In the genomic region with DNA sequence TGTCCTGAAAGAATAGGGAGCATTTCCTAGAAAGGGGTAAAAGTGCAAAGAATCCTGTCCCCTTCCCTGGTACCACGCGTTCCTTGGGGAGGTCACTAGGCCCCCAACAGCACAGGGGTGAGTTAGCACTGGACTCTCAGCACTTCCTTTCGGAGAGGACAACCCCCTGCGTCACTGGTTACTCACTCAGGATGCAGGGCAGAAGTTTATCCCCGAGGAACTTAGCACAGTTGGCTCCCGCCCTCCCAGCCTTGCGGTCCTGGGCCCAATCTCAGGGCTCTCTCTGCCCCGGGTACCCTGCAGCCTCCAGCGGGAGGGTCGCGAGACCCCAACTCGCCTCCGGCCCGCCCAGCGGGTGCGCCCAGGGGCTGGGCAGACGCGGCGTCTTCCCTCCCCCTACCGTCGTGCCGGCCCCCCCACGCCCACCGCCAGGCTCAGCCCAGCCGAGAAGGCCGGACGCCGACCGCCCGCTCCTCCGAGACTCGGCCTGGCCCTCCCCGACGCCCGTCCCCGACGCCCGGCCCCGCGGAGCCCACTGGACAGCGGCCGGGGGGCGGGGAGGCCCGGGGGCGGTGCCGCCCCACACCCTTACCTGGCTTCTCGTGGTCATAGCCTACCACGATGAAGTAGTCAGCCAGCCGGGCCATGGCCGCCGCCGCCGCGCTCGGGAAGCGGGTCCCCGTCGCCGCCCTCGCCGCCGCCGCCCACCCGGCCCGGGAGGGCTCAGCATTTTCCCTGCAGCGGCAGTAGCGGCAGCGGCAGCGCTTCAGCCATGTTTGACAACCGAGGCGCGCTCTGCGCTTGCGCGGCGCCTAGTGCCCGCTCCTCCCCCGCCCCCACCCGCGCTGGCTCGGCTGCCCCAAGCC, we compare ENCODE assay signal across 1 cellular context.
TF ChIP-seq lines count a peak whose summit lies in the region.

A gene (minus strand): TSS at position 797 of the 866 bp plus-strand sequence. CDS start 150 bp downstream, at position 647.

TF ChIP-seq in K562, 482 proteins besides CTCF, POLR2A, EP300 and RAD21 (continued from another document and continues in another):
- TF ChIP-seq, protein P1, sequence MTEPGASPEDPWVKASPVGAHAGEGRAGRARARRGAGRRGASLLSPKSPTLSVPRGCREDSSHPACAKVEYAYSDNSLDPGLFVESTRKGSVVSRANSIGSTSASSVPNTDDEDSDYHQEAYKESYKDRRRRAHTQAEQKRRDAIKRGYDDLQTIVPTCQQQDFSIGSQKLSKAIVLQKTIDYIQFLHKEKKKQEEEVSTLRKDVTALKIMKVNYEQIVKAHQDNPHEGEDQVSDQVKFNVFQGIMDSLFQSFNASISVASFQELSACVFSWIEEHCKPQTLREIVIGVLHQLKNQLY (CRISPR knock-in tag; conservative IDR thresholded peaks at IDR 0.05) = no peak
- no peak for TF ChIP-seq FOXM1 (IDR thresholded peaks at IDR 0.05; ENCODE audit: low read depth)
- no peak for TF ChIP-seq FOXM1 (CRISPR knock-in tag; IDR thresholded peaks at IDR 0.05; ENCODE audit: low read depth)
- TF ChIP-seq ZNF707 (CRISPR knock-in tag; conservative IDR thresholded peaks at IDR 0.05) = no peak
- no peak for TF ChIP-seq POLR2AphosphoS2 (IDR thresholded peaks at IDR 0.05; ENCODE audit: low read length)
- TF ChIP-seq, protein P2, sequence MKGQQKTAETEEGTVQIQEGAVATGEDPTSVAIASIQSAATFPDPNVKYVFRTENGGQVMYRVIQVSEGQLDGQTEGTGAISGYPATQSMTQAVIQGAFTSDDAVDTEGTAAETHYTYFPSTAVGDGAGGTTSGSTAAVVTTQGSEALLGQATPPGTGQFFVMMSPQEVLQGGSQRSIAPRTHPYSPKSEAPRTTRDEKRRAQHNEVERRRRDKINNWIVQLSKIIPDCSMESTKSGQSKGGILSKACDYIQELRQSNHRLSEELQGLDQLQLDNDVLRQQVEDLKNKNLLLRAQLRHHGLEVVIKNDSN (CRISPR knock-in tag; IDR thresholded peaks at IDR 0.05) = no peak
- no peak for TF ChIP-seq BRF1 (IDR thresholded peaks at IDR 0.05; ENCODE audit: borderline replicate concordance, extremely low read depth, insufficient read length)
- no peak for TF ChIP-seq SREBF1 (IDR thresholded peaks at IDR 0.05; ENCODE audit: borderline replicate concordance, low read depth, low read length)
- no peak for TF ChIP-seq ZNF140 (CRISPR knock-in tag; IDR thresholded peaks at IDR 0.05)
- TF ChIP-seq ZNF311 (CRISPR knock-in tag; IDR thresholded peaks at IDR 0.05) = no peak
- TF ChIP-seq, protein P3, sequence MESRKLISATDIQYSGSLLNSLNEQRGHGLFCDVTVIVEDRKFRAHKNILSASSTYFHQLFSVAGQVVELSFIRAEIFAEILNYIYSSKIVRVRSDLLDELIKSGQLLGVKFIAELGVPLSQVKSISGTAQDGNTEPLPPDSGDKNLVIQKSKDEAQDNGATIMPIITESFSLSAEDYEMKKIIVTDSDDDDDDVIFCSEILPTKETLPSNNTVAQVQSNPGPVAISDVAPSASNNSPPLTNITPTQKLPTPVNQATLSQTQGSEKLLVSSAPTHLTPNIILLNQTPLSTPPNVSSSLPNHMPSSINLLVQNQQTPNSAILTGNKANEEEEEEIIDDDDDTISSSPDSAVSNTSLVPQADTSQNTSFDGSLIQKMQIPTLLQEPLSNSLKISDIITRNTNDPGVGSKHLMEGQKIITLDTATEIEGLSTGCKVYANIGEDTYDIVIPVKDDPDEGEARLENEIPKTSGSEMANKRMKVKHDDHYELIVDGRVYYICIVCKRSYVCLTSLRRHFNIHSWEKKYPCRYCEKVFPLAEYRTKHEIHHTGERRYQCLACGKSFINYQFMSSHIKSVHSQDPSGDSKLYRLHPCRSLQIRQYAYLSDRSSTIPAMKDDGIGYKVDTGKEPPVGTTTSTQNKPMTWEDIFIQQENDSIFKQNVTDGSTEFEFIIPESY (CRISPR knock-in tag; IDR thresholded peaks at IDR 0.05) = no peak
- no peak for TF ChIP-seq ZNF57 (CRISPR knock-in tag; IDR thresholded peaks at IDR 0.05)
- TF ChIP-seq ZNF699 (CRISPR knock-in tag; IDR thresholded peaks at IDR 0.05; ENCODE audit: insufficient replicate concordance) = no peak
- TF ChIP-seq ZBTB1 (CRISPR knock-in tag; IDR thresholded peaks at IDR 0.05; ENCODE audit: borderline replicate concordance, low read depth) = peak; percentile 22; the same call in 1 of the 2 replicates
- TF ChIP-seq, protein P4, sequence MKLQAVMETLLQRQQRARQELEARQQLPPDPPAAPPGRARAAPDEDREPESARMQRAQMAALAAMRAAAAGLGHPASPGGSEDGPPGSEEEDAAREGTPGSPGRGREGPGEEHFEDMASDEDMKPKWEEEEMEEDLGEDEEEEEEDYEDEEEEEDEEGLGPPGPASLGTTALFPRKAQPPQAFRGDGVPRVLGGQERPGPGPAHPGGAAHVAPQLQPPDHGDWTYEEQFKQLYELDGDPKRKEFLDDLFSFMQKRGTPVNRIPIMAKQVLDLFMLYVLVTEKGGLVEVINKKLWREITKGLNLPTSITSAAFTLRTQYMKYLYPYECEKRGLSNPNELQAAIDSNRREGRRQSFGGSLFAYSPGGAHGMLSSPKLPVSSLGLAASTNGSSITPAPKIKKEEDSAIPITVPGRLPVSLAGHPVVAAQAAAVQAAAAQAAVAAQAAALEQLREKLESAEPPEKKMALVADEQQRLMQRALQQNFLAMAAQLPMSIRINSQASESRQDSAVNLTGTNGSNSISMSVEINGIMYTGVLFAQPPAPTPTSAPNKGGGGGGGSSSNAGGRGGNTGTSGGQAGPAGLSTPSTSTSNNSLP (IDR thresholded peaks at IDR 0.05; ENCODE audit: borderline replicate concordance, low read depth, low read length) = no peak
- TF ChIP-seq, protein P5, sequence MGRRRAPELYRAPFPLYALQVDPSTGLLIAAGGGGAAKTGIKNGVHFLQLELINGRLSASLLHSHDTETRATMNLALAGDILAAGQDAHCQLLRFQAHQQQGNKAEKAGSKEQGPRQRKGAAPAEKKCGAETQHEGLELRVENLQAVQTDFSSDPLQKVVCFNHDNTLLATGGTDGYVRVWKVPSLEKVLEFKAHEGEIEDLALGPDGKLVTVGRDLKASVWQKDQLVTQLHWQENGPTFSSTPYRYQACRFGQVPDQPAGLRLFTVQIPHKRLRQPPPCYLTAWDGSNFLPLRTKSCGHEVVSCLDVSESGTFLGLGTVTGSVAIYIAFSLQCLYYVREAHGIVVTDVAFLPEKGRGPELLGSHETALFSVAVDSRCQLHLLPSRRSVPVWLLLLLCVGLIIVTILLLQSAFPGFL (CRISPR knock-in tag; IDR thresholded peaks at IDR 0.05) = no peak
- no peak for TF ChIP-seq CXXC5 (CRISPR knock-in tag; IDR thresholded peaks at IDR 0.05)
- no peak for TF ChIP-seq ZNF444 (CRISPR knock-in tag; IDR thresholded peaks at IDR 0.05)
- TF ChIP-seq, protein P6, sequence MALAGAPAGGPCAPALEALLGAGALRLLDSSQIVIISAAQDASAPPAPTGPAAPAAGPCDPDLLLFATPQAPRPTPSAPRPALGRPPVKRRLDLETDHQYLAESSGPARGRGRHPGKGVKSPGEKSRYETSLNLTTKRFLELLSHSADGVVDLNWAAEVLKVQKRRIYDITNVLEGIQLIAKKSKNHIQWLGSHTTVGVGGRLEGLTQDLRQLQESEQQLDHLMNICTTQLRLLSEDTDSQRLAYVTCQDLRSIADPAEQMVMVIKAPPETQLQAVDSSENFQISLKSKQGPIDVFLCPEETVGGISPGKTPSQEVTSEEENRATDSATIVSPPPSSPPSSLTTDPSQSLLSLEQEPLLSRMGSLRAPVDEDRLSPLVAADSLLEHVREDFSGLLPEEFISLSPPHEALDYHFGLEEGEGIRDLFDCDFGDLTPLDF (CRISPR knock-in tag; IDR thresholded peaks at IDR 0.05) = no peak
- TF ChIP-seq, protein P7, sequence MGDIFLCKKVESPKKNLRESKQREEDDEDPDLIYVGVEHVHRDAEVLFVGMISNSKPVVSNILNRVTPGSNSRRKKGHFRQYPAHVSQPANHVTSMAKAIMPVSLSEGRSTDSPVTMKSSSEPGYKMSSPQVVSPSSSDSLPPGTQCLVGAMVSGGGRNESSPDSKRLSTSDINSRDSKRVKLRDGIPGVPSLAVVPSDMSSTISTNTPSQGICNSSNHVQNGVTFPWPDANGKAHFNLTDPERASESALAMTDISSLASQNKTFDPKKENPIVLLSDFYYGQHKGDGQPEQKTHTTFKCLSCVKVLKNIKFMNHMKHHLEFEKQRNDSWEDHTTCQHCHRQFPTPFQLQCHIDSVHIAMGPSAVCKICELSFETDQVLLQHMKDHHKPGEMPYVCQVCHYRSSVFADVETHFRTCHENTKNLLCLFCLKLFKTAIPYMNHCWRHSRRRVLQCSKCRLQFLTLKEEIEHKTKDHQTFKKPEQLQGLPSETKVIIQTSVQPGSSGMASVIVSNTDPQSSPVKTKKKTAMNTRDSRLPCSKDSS (IDR thresholded peaks at IDR 0.05; ENCODE audit: low read depth, partially characterized antibody) = no peak
- TF ChIP-seq HDGF (IDR thresholded peaks at IDR 0.05) = no peak
- no peak for TF ChIP-seq PCBP1 (IDR thresholded peaks at IDR 0.05; ENCODE audit: low read depth, low read length, poor library complexity, severe bottlenecking)
- no peak for TF ChIP-seq PHB2 (IDR thresholded peaks at IDR 0.05; ENCODE audit: low read depth)
- TF ChIP-seq, protein P8, sequence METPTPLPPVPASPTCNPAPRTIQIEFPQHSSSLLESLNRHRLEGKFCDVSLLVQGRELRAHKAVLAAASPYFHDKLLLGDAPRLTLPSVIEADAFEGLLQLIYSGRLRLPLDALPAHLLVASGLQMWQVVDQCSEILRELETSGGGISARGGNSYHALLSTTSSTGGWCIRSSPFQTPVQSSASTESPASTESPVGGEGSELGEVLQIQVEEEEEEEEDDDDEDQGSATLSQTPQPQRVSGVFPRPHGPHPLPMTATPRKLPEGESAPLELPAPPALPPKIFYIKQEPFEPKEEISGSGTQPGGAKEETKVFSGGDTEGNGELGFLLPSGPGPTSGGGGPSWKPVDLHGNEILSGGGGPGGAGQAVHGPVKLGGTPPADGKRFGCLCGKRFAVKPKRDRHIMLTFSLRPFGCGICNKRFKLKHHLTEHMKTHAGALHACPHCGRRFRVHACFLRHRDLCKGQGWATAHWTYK (CRISPR knock-in tag; IDR thresholded peaks at IDR 0.05) = no peak
- no peak for TF ChIP-seq ZNF239 (CRISPR knock-in tag; IDR thresholded peaks at IDR 0.05)
- no peak for TF ChIP-seq HNRNPL (IDR thresholded peaks at IDR 0.05; ENCODE audit: low read depth, low read length)
- TF ChIP-seq SP2 (IDR thresholded peaks at IDR 0.05; ENCODE audit: extremely low read depth, low read depth, low read length, poor library complexity, severe bottlenecking) = no peak
- no peak for TF ChIP-seq EGR1 (conservative IDR thresholded peaks at IDR 0.05)
- 0 out of 2 replicates have a peak, but pooled peaks have one; percentile 6 for TF ChIP-seq MEF2A (IDR thresholded peaks at IDR 0.05; ENCODE audit: control insufficient read depth, low read depth, low read length)
- TF ChIP-seq, protein P9, sequence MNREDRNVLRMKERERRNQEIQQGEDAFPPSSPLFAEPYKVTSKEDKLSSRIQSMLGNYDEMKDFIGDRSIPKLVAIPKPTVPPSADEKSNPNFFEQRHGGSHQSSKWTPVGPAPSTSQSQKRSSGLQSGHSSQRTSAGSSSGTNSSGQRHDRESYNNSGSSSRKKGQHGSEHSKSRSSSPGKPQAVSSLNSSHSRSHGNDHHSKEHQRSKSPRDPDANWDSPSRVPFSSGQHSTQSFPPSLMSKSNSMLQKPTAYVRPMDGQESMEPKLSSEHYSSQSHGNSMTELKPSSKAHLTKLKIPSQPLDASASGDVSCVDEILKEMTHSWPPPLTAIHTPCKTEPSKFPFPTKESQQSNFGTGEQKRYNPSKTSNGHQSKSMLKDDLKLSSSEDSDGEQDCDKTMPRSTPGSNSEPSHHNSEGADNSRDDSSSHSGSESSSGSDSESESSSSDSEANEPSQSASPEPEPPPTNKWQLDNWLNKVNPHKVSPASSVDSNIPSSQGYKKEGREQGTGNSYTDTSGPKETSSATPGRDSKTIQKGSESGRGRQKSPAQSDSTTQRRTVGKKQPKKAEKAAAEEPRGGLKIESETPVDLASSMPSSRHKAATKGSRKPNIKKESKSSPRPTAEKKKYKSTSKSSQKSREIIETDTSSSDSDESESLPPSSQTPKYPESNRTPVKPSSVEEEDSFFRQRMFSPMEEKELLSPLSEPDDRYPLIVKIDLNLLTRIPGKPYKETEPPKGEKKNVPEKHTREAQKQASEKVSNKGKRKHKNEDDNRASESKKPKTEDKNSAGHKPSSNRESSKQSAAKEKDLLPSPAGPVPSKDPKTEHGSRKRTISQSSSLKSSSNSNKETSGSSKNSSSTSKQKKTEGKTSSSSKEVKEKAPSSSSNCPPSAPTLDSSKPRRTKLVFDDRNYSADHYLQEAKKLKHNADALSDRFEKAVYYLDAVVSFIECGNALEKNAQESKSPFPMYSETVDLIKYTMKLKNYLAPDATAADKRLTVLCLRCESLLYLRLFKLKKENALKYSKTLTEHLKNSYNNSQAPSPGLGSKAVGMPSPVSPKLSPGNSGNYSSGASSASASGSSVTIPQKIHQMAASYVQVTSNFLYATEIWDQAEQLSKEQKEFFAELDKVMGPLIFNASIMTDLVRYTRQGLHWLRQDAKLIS (CRISPR knock-in tag; IDR thresholded peaks at IDR 0.05) = no peak
- TF ChIP-seq, protein P10, sequence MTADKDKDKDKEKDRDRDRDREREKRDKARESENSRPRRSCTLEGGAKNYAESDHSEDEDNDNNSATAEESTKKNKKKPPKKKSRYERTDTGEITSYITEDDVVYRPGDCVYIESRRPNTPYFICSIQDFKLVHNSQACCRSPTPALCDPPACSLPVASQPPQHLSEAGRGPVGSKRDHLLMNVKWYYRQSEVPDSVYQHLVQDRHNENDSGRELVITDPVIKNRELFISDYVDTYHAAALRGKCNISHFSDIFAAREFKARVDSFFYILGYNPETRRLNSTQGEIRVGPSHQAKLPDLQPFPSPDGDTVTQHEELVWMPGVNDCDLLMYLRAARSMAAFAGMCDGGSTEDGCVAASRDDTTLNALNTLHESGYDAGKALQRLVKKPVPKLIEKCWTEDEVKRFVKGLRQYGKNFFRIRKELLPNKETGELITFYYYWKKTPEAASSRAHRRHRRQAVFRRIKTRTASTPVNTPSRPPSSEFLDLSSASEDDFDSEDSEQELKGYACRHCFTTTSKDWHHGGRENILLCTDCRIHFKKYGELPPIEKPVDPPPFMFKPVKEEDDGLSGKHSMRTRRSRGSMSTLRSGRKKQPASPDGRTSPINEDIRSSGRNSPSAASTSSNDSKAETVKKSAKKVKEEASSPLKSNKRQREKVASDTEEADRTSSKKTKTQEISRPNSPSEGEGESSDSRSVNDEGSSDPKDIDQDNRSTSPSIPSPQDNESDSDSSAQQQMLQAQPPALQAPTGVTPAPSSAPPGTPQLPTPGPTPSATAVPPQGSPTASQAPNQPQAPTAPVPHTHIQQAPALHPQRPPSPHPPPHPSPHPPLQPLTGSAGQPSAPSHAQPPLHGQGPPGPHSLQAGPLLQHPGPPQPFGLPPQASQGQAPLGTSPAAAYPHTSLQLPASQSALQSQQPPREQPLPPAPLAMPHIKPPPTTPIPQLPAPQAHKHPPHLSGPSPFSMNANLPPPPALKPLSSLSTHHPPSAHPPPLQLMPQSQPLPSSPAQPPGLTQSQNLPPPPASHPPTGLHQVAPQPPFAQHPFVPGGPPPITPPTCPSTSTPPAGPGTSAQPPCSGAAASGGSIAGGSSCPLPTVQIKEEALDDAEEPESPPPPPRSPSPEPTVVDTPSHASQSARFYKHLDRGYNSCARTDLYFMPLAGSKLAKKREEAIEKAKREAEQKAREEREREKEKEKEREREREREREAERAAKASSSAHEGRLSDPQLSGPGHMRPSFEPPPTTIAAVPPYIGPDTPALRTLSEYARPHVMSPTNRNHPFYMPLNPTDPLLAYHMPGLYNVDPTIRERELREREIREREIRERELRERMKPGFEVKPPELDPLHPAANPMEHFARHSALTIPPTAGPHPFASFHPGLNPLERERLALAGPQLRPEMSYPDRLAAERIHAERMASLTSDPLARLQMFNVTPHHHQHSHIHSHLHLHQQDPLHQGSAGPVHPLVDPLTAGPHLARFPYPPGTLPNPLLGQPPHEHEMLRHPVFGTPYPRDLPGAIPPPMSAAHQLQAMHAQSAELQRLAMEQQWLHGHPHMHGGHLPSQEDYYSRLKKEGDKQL (CRISPR knock-in tag; IDR thresholded peaks at IDR 0.05; ENCODE audit: borderline replicate concordance) = no peak
- TF ChIP-seq ZNF224 (CRISPR knock-in tag; IDR thresholded peaks at IDR 0.05) = no peak
- TF ChIP-seq MYBL2 (IDR thresholded peaks at IDR 0.05; ENCODE audit: low read depth) = no peak
- no peak for TF ChIP-seq MYBL2 (CRISPR knock-in tag; IDR thresholded peaks at IDR 0.05; ENCODE audit: borderline replicate concordance)
- TF ChIP-seq POU5F1 (IDR thresholded peaks at IDR 0.05; ENCODE audit: borderline replicate concordance, low read depth, low read length, partially characterized antibody) = no peak
